ENCODE assay signal across 8 cellular contexts in genomic region chr9:84271004-84271886, GRCh38.
DNase-seq lines count a peak whose midpoint lies in the region; ATAC-seq and TF ChIP-seq lines count a peak whose summit lies in the region.

No MANE protein-coding gene starts in this region.

- peak; percentile 11 to 73 for DNase-seq in NCI-H524 (lab: John Stamatoyannopoulos, UW)
- DNase-seq in NCI-H524 treated with DMSO at 0.1 percent for 48 hours (lab: John Stamatoyannopoulos, UW) = no peak
- peak; percentile 91 for DNase-seq in activated CD4-positive, alpha-beta T cell treated with anti-CD3 and anti-CD28 coated beads, Interleukin-2, amount 10 ng/mL, durations not matched to agents 24 days and 14 days
- DNase-seq in fibroblast of mammary gland (ENCODE audit: low read depth) = peak; percentile 59
- peak in 8 of 10 donors; percentile 6 to 72 (median 42) for DNase-seq in naive thymus-derived CD8-positive, alpha-beta T cell
- no peak for DNase-seq in HEK293T (ENCODE audit: extremely low spot score)

- no peaks in the 10 kb centered on the region for H3K9me3 Mint-ChIP-seq in activated CD4-positive, alpha-beta T cell treated with anti-CD3 and anti-CD28 coated beads, Interleukin-2, amount 10 ng/mL, durations not matched to agents 24 days and 14 days
- no peaks in the 10 kb centered on the region for H3K9me3 Mint-ChIP-seq in naive thymus-derived CD8-positive, alpha-beta T cell

- intact Hi-C loops in activated CD4-positive, alpha-beta T cell treated with anti-CD3 and anti-CD28 coated beads, Interleukin-2, amount 10 ng/mL, durations not matched to agents 24 days and 14 days (cut with micrococcal nuclease) = loop anchor here (1.0 to 2.0 kb wide), 2 partner anchors 25 to 44 kb away; no protein-coding TSS in a partner anchor

- peaks cover 5% of the 10 kb centered on the region for H3K27me3 ChIP-seq in thymus (ENCODE audit: control insufficient read depth, insufficient read depth)

- POLR2A ChIA-PET in naive thymus-derived CD8-positive, alpha-beta T cell (lab: Charles Lee) = no interaction called here
- POLR2A ChIA-PET in HEK293T (lab: Yijun Ruan, JAX) = no interaction called here

- no peak for TF ChIP-seq CTCF in fibroblast of mammary gland (conservative IDR thresholded peaks at IDR 0.05; ENCODE audit: control insufficient read depth, insufficient read depth, low read depth, low read length)

- H3K27ac Mint-ChIP-seq in activated CD4-positive, alpha-beta T cell treated with anti-CD3 and anti-CD28 coated beads, Interleukin-2, amount 10 ng/mL, durations not matched to agents 24 days and 14 days = peak overlapping the region; percentile 89
- H3K27ac Mint-ChIP-seq in naive thymus-derived CD8-positive, alpha-beta T cell = peak overlapping the region in 1 of 10 donors; percentile 46

- H3K4me3 Mint-ChIP-seq in activated CD4-positive, alpha-beta T cell treated with anti-CD3 and anti-CD28 coated beads, Interleukin-2, amount 10 ng/mL, durations not matched to agents 24 days and 14 days = peak overlapping the region; percentile 82
- H3K4me3 Mint-ChIP-seq in naive thymus-derived CD8-positive, alpha-beta T cell = peak overlapping the region; percentile 15 to 72 (median 55)

- no peaks in the 10 kb centered on the region for H3K4me1 ChIP-seq in thymus (ENCODE audit: control insufficient read depth, insufficient read depth, low read length)

- peak overlapping the region; percentile 2 for H3K27ac ChIP-seq in thymus (ENCODE audit: low read depth)

- CTCF ChIA-PET in HEK293T (lab: Yijun Ruan, JAX) = interaction anchor here (0.6 kb wide), 1 partner anchor 102 kb away, joined by 3 read pairs; no protein-coding TSS in a partner anchor

- H3K36me3 Mint-ChIP-seq in activated CD4-positive, alpha-beta T cell treated with anti-CD3 and anti-CD28 coated beads, Interleukin-2, amount 10 ng/mL, durations not matched to agents 24 days and 14 days (ENCODE audit: low read depth) = peaks cover 3% of the 10 kb centered on the region
- H3K36me3 Mint-ChIP-seq in naive thymus-derived CD8-positive, alpha-beta T cell = no peaks in the 10 kb centered on the region

- H3K36me3 ChIP-seq in thymus (ENCODE audit: control insufficient read depth, insufficient read depth) = no peaks in the 10 kb centered on the region

- no peaks in the 10 kb centered on the region for H3K9me3 ChIP-seq in thymus (ENCODE audit: control insufficient read depth)

- peaks cover 28% of the 10 kb centered on the region for H3K4me1 Mint-ChIP-seq in activated CD4-positive, alpha-beta T cell treated with anti-CD3 and anti-CD28 coated beads, Interleukin-2, amount 10 ng/mL, durations not matched to agents 24 days and 14 days
- H3K4me1 Mint-ChIP-seq in naive thymus-derived CD8-positive, alpha-beta T cell = peaks cover 5 to 16% (median 10%) of the 10 kb centered on the region in 4 donors

- ATAC-seq in HG03025 (IDR thresholded peaks at IDR 0.05; ENCODE audit: low FRiP score, unreplicated experiment) = peak; percentile 72
- ATAC-seq in naive thymus-derived CD8-positive, alpha-beta T cell = peak; percentile 91 to 92

- peak overlapping the region; percentile 14 for H3K4me3 ChIP-seq in fibroblast of mammary gland (ENCODE audit: control insufficient read depth, low read depth, low read length)
- no peak overlapping the region for H3K4me3 ChIP-seq in thymus (ENCODE audit: low read length)

- no peaks in the 10 kb centered on the region for H3K27me3 Mint-ChIP-seq in activated CD4-positive, alpha-beta T cell treated with anti-CD3 and anti-CD28 coated beads, Interleukin-2, amount 10 ng/mL, durations not matched to agents 24 days and 14 days
- H3K27me3 Mint-ChIP-seq in naive thymus-derived CD8-positive, alpha-beta T cell = peaks cover 18 to 59% (median 34%) of the 10 kb centered on the region in 5 donors

- WGBS in thymus = 15% methylated on average over 26 of the region's 26 CpGs

TF ChIP-seq in HEK293T, 16 proteins besides CTCF, POLR2A, EP300 and RAD21:
- TF ChIP-seq HDGF (IDR thresholded peaks at IDR 0.05; ENCODE audit: borderline replicate concordance) (no peak), NFRKB (IDR thresholded peaks at IDR 0.05) (no peak), FOXA1 (IDR thresholded peaks at IDR 0.05) (no peak), CTBP1 (IDR thresholded peaks at IDR 0.05; ENCODE audit: borderline replicate concordance) (no peak), TARDBP (IDR thresholded peaks at IDR 0.05) (no peak), FOXM1 (IDR thresholded peaks at IDR 0.05; ENCODE audit: borderline replicate concordance) (no peak), BHLHE40 (IDR thresholded peaks at IDR 0.05; ENCODE audit: borderline replicate concordance) (no peak)

Comparison
In these comparisons a context has a peak if more than half of its experiments do, and no peak if none do; other contexts are left out.
1. DNase-seq: peak in NCI-H524 (2 of 2), activated CD4-positive, alpha-beta T cell treated with anti-CD3 and anti-CD28 coated beads, Interleukin-2, amount 10 ng/mL, durations not matched to agents 24 days and 14 days (single experiment), fibroblast of mammary gland (single experiment) and naive thymus-derived CD8-positive, alpha-beta T cell (8 of 10); none in NCI-H524 treated with DMSO at 0.1 percent for 48 hours (single experiment) and HEK293T (single experiment).